ENCODE assay signal across 1 cellular context in genomic region chrX:47311857-47312774, GRCh38.
TF ChIP-seq lines count a peak whose summit lies in the region.

No MANE protein-coding gene starts in this region.

TF ChIP-seq in GM12878, 131 proteins besides CTCF, POLR2A, EP300 and RAD21 (continued from another document):
- no peak for TF ChIP-seq ZBTB40 (IDR thresholded peaks at IDR 0.05; ENCODE audit: borderline replicate concordance)
- peak; percentile 31; the same call in 1 of the 2 replicates for TF ChIP-seq SMC3 (IDR thresholded peaks at IDR 0.05; ENCODE audit: borderline replicate concordance, low read length)
- TF ChIP-seq BHLHE40 (IDR thresholded peaks at IDR 0.05; ENCODE audit: borderline replicate concordance in 1 of 2, low read depth in 2 of 2, low read length in 1 of 2): no peak
